In genomic region chr15:70892002-70892911, GRCh38 we compare ENCODE assay signal across 8 cellular contexts. TPM values are rescaled to one million over a fixed set of nuclear protein-coding genes. Genes with fewer than 3 reads are reported as not detected.
A peak's percentile ranks its signal among the peaks of the same experiment; 100 is the strongest.
DNase-seq lines count a peak whose midpoint lies in the region; ATAC-seq, FAIRE-seq and TF ChIP-seq lines count a peak whose summit lies in the region.

A gene with protein sequence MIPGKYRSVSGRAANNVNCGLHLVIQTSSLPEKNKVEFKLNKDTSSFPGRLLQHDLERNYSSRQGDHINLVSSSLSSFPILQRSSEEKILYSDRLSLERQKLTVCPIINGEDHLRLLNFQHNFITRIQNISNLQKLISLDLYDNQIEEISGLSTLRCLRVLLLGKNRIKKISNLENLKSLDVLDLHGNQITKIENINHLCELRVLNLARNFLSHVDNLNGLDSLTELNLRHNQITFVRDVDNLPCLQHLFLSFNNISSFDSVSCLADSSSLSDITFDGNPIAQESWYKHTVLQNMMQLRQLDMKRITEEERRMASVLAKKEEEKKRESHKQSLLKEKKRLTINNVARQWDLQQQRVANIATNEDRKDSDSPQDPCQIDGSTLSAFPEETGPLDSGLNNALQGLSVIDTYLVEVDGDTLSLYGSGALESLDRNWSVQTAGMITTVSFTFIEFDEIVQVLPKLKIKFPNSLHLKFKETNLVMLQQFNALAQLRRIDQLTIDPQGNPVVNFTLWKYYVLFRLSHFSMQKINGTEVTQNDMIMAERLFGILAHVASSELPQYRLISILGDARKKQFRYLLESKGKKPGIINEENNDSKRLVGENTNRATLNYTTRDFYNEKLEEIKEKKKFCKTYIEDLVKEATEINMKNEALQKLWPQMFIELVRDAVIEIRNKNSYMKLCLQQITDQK (plus strand): TSS chr15:70892826. CDS start chr15:70892895, 69 bp downstream.
THAP10 (minus strand) TSS chr15:70892433; CDS start chr15:70892272, 161 bp downstream.

- peaks cover 10% of the 10 kb centered on the region for H3F3A ChIP-seq in smooth muscle cell (ENCODE audit: low read depth)

- H3K27ac ChIP-seq in coronary artery (peak within 1 kb of the TSS; percentile 15 to 85), kidney (ENCODE audit: low read depth in 2 of 2, low read length in 2 of 2) (peak within 1 kb of the TSS; percentile 63 to 88), smooth muscle cell (ENCODE audit: low read depth) (peak within 1 kb of the TSS; percentile 63)

- no peaks in the 10 kb centered on the region for H3K27me3 ChIP-seq in smooth muscle cell (ENCODE audit: low read depth)

- peak within 1 kb of the TSS; percentile 92 for H2AFZ ChIP-seq in smooth muscle cell (ENCODE audit: low read depth)

- peak within 1 kb of the TSS; percentile 94 for H3K4me3 Mint-ChIP-seq in T-helper 17 cell

- no peak for TF ChIP-seq CTCF in coronary artery (IDR thresholded peaks at IDR 0.05)
- TF ChIP-seq CTCF in kidney (IDR thresholded peaks at IDR 0.05; ENCODE audit: borderline replicate concordance, extremely low read depth, insufficient read depth), result no peak
- TF ChIP-seq CTCF in smooth muscle cell (IDR thresholded peaks at IDR 0.05; ENCODE audit: borderline replicate concordance, insufficient read depth, poor library complexity, severe bottlenecking), result no peak

- ATAC-seq in HG02798 (IDR thresholded peaks at IDR 0.05; ENCODE audit: poor library complexity, unreplicated experiment), result peak; percentile 88
- peak; percentile 80 for ATAC-seq in T-helper 17 cell

- H3K36me3 Mint-ChIP-seq in T-helper 17 cell (ENCODE audit: low read depth), result no peaks in the 10 kb centered on the region

- H3K4me3 ChIP-seq in coronary artery (peak within 1 kb of the TSS; percentile 93), kidney (ENCODE audit: low read length in 2 of 2) (peak within 1 kb of the TSS; percentile 97 to 99), smooth muscle cell (peak within 1 kb of the TSS; percentile 55)

- H3K4me2 ChIP-seq in smooth muscle cell, result peak within 1 kb of the TSS; percentile 89

- H3K9me3 ChIP-seq in T-helper 17 cell (ENCODE audit: control insufficient read depth, low read length, poor library complexity, severe bottlenecking), result no peaks in the 10 kb centered on the region
- H3K9me3 ChIP-seq in kidney (ENCODE audit: control insufficient read depth in 1 of 2, low read length in 2 of 2), result no peaks in the 10 kb centered on the region
- H3K9me3 ChIP-seq in smooth muscle cell (replicated peaks; ENCODE audit: low read depth), result no peaks in the 10 kb centered on the region

- peaks cover 4 to 10% of the 10 kb centered on the region in 2 donors for H3K4me1 ChIP-seq in kidney (ENCODE audit: control insufficient read depth in 1 of 2, insufficient read depth in 1 of 2, low read depth in 1 of 2, low read length in 2 of 2)
- H3K4me1 ChIP-seq in smooth muscle cell (ENCODE audit: low read depth), result peaks cover 11% of the 10 kb centered on the region

- peak within 1 kb of the TSS; percentile 94 for H3K27ac Mint-ChIP-seq in T-helper 17 cell

- intact Hi-C loops in kidney (cut with DNase I), result no loop called here

- H3K4me1 Mint-ChIP-seq in T-helper 17 cell, result peaks cover 12% of the 10 kb centered on the region

- DNase-seq in activated CD4-positive, alpha-beta T cell treated with anti-CD3 and anti-CD28 coated beads for 4 hours, result peak; percentile 5 to 11
- no peak for DNase-seq in activated CD4-positive, alpha-beta T cell treated with anti-CD3 and anti-CD28 coated beads, Interleukin-2, amount 50 U/mL, for 4 hours
- DNase-seq in NCI-H146 treated with DMSO at 0.1 percent for 48 hours (lab: John Stamatoyannopoulos, UW; ENCODE audit: unreplicated experiment) (peak; percentile 85), T-helper 17 cell (peak in 1 of 3 donors; percentile 23), coronary artery (ENCODE audit: low spot score) (peak; percentile 90), kidney (peak; percentile 95), smooth muscle cell (lab: John Stamatoyannopoulos, UW; ENCODE audit: unreplicated experiment) (peak; percentile 47)

- no peaks in the 10 kb centered on the region for H3K79me2 ChIP-seq in smooth muscle cell (ENCODE audit: low read depth)

- H3K9ac ChIP-seq in kidney (ENCODE audit: low read length in 2 of 2) (peak within 1 kb of the TSS; percentile 11 to 72), smooth muscle cell (ENCODE audit: low read depth) (peak within 1 kb of the TSS; percentile 65)

- H3K36me3 ChIP-seq in kidney (ENCODE audit: control insufficient read depth in 1 of 2, insufficient read depth in 2 of 2, low read length in 2 of 2) (no peaks in the 10 kb centered on the region), smooth muscle cell (ENCODE audit: low read depth) (no peaks in the 10 kb centered on the region)

- H4K20me1 ChIP-seq in smooth muscle cell (ENCODE audit: low read depth), result no peaks in the 10 kb centered on the region

- H3K27me3 Mint-ChIP-seq in T-helper 17 cell, result peaks cover 13% of the 10 kb centered on the region

- no peak for FAIRE-seq in kidney (lab: Jason Lieb, UNC)

- 1% methylated on average over 61 of the region's 61 CpGs for WGBS in smooth muscle cell (ENCODE audit: low lambda C conversion rate)

RNA-seq across cellular contexts. Expression of the first gene that starts in this region (rescaled TPM):
- total RNA-seq in T-helper 17 cell (1 to 10 TPM; 5.2 to 6.9 TPM), kidney (14.2 TPM), smooth muscle cell (5.2 and 8.3 TPM in 2 replicates)
- polyA plus RNA-seq in kidney (ENCODE audit: insufficient read depth, low read depth, low replicate concordance) (13.2 TPM), smooth muscle cell (3.1 and 5.0 TPM in 2 replicates)

RNA-seq across cellular contexts. Expression of gene THAP10, which starts in this region (rescaled TPM):
- 1 to 10 TPM; 1.1 to 1.2 TPM for total RNA-seq in T-helper 17 cell
- total RNA-seq in kidney, result 3.5 TPM
- 3.4 TPM for polyA plus RNA-seq in kidney (ENCODE audit: insufficient read depth, low read depth, low replicate concordance)
- total RNA-seq in smooth muscle cell, result 2.0 and 4.0 TPM in 2 replicates
- polyA plus RNA-seq in smooth muscle cell, result 0.31 and 2.1 TPM in 2 replicates

Comparison
In these comparisons a context has a peak if more than half of its experiments do, and no peak if none do; other contexts are left out.
1. DNase-seq: peak in activated CD4-positive, alpha-beta T cell treated with anti-CD3 and anti-CD28 coated beads for 4 hours (2 of 2), NCI-H146 treated with DMSO at 0.1 percent for 48 hours (single experiment), coronary artery (single experiment), kidney (single experiment) and smooth muscle cell (single experiment); none in activated CD4-positive, alpha-beta T cell treated with anti-CD3 and anti-CD28 coated beads, Interleukin-2, amount 50 U/mL, for 4 hours (0 of 2).
2. Peak in every context shown above with its lines, with median percentiles within 50 percentile points of each other: H3K27ac ChIP-seq and H3K4me3 ChIP-seq.